Comparison of ENCODE assay signal across 9 cellular contexts in genomic region chr12:110349521-110350151, GRCh38. TPM values are rescaled to one million over a fixed set of nuclear protein-coding genes. Genes with fewer than 3 reads are reported as not detected.
A peak's percentile ranks its signal among the peaks of the same experiment; 100 is the strongest.
DNase-seq lines count a peak whose midpoint lies in the region; ATAC-seq and TF ChIP-seq lines count a peak whose summit lies in the region.
"Had no signal": no experiment of that assay in that cellular context is flagged by ENCODE, and none has a peak within 500 bp of the region (broad histone marks: within the 10 kb centered on the region; RNA-seq: fewer than 3 reads in every experiment).

No MANE protein-coding gene starts in this region.

- ATAC-seq in Right ventricle myocardium superior (ENCODE audit: poor library complexity) (no peak), mucosa of descending colon (peak; percentile 16), HG02763 (IDR thresholded peaks at IDR 0.05; ENCODE audit: unreplicated experiment) (no peak)
- peak; percentile 78 to 81 for ATAC-seq in activated T-cell treated with anti-CD3 and anti-CD28 coated beads, Interleukin-2, amount 50 U/mL, for 72 hours (replicated peaks in 1 of 2)

- peaks cover 9% of the 10 kb centered on the region for H3K27me3 Mint-ChIP-seq in activated T-cell treated with anti-CD3 and anti-CD28 coated beads, Interleukin-2, amount 50 U/mL, for 72 hours (ENCODE audit: low read depth)

- no peaks in the 10 kb centered on the region for H3K4me1 ChIP-seq in mucosa of descending colon (ENCODE audit: low read depth)

- no peaks in the 10 kb centered on the region for H3K9me3 Mint-ChIP-seq in activated T-cell treated with anti-CD3 and anti-CD28 coated beads, Interleukin-2, amount 50 U/mL, for 72 hours

- H3K27ac Mint-ChIP-seq in activated T-cell treated with anti-CD3 and anti-CD28 coated beads, Interleukin-2, amount 50 U/mL, for 72 hours = peak overlapping the region; percentile 33

- DNase-seq in cardiac septum (ENCODE audit: low spot score) = peak; percentile 74
- no peak for DNase-seq in Right ventricle myocardium superior
- peak; percentile 53 to 55 for DNase-seq in activated T-cell treated with anti-CD3 and anti-CD28 coated beads, Interleukin-2, amount 50 U/mL, for 72 hours
- no peak for DNase-seq in mucosa of descending colon
- no peak for DNase-seq in GM03348 (ENCODE audit: low spot score)
- DNase-seq in ureter (ENCODE audit: low spot score) = no peak
- DNase-seq in NCI-H1105 (lab: John Stamatoyannopoulos, UW) = no peak
- DNase-seq: tibial artery had no signal

- H3K4me1 Mint-ChIP-seq in activated T-cell treated with anti-CD3 and anti-CD28 coated beads, Interleukin-2, amount 50 U/mL, for 72 hours (ENCODE audit: low read depth) = peaks cover 48% of the 10 kb centered on the region

- no peak for TF ChIP-seq CTCF in mucosa of descending colon (IDR thresholded peaks at IDR 0.05)

- H3K36me3 ChIP-seq in mucosa of descending colon (ENCODE audit: low read depth) = peaks cover 8% of the 10 kb centered on the region

- intact Hi-C loops in cardiac septum (cut with DNase I) (no loop called here), Right ventricle myocardium superior (cut with DNase I) (no loop called here), mucosa of descending colon (cut with DNase I, micrococcal nuclease) (no loop called here)

- no peak overlapping the region for H3K4me3 ChIP-seq in mucosa of descending colon
- H3K4me3 ChIP-seq: tibial artery had no signal

- peak overlapping the region; percentile 40 to 44 for H3K4me3 Mint-ChIP-seq in activated T-cell treated with anti-CD3 and anti-CD28 coated beads, Interleukin-2, amount 50 U/mL, for 72 hours

- H3K9me3 ChIP-seq in mucosa of descending colon = no peaks in the 10 kb centered on the region
- H3K9me3 ChIP-seq: tibial artery had no signal

- peaks cover 11 to 20% of the 10 kb centered on the region in 2 donors for H3K36me3 Mint-ChIP-seq in activated T-cell treated with anti-CD3 and anti-CD28 coated beads, Interleukin-2, amount 50 U/mL, for 72 hours (ENCODE audit: insufficient read depth in 2 of 2)

RNA-seq across cellular contexts. Expression of gene ANAPC7, which starts 53.9 kb away (rescaled TPM):
- total RNA-seq in cardiac septum (35.3 TPM), Right ventricle myocardium superior (32.6 TPM), mucosa of descending colon (10 to 100 TPM; 31.9 to 50.3 (median 32.8) TPM), ureter (104 TPM)
- 10 to 100 TPM; 49.1 to 61.1 TPM for total RNA-seq in activated T-cell treated with anti-CD3 and anti-CD28 coated beads, Interleukin-2, amount 50 U/mL, for 72 hours

Comparison
In these comparisons a context has a peak if more than half of its experiments do, and no peak if none do; other contexts are left out.
1. DNase-seq: peak in cardiac septum (single experiment) and activated T-cell treated with anti-CD3 and anti-CD28 coated beads, Interleukin-2, amount 50 U/mL, for 72 hours (2 of 2); none in Right ventricle myocardium superior (single experiment), mucosa of descending colon (0 of 3), GM03348 (single experiment), ureter (single experiment) and NCI-H1105 (single experiment).
2. ATAC-seq: peak in activated T-cell treated with anti-CD3 and anti-CD28 coated beads, Interleukin-2, amount 50 U/mL, for 72 hours (2 of 2) and mucosa of descending colon (single experiment); none in Right ventricle myocardium superior (single experiment) and HG02763 (single experiment).